In the genomic region with DNA sequence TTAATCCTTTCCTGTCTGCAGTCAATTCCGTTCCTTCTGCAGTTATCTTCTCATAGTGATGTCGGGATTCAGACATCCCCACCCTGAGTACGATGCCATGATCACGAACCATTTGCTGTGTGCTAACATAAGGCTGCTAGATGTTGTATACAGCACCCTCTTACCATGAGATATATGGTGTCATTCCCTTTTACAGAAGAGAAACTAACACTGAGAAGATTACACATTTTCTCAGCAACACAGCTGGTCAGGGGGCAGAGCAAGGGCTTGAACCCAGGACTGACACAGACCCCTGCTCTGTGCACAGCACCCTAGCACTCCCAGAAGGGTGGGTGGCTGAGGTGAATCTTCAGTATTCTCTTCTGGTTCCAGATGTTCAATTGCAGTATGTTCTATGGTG, we compare ENCODE assay signal across 21 cellular contexts. TPM values are rescaled to one million over a fixed set of nuclear protein-coding genes. Genes with fewer than 3 reads are reported as not detected.
DNase-seq lines count a peak whose midpoint lies in the region; ATAC-seq and TF ChIP-seq lines count a peak whose summit lies in the region.
"Had no signal": no experiment of that assay in that cellular context is flagged by ENCODE, and none has a peak within 500 bp of the region (broad histone marks: within the 10 kb centered on the region; RNA-seq: fewer than 3 reads in every experiment).

No MANE protein-coding gene starts in this region.

- no peaks in the 10 kb centered on the region for H3K27me3 ChIP-seq in colonic mucosa
- H3K27me3 ChIP-seq: testis had no signal

- H3K36me3 Mint-ChIP-seq in memory B cell = no peaks in the 10 kb centered on the region
- no peaks in the 10 kb centered on the region for H3K36me3 Mint-ChIP-seq in activated naive CD4-positive, alpha-beta T cell treated with anti-CD3 and anti-CD28 coated beads for 36 hours (ENCODE audit: low read depth)

- no peaks in the 10 kb centered on the region for H3K4me1 ChIP-seq in colonic mucosa
- H3K4me1 ChIP-seq: testis had no signal

- no peaks in the 10 kb centered on the region for H3K27me3 Mint-ChIP-seq in memory B cell
- H3K27me3 Mint-ChIP-seq in activated naive CD4-positive, alpha-beta T cell treated with anti-CD3 and anti-CD28 coated beads for 36 hours (ENCODE audit: low read depth) = no peaks in the 10 kb centered on the region
- H3K27me3 Mint-ChIP-seq: activated CD8-positive, alpha-beta T cell treated with anti-CD3 and anti-CD28 coated beads for 36 hours; activated T-helper 17 cell treated with anti-CD3 and anti-CD28 coated beads, Interleukin-2, amount 50 U/mL, for 72 hours had no signal

- H3K9ac ChIP-seq in colonic mucosa (ENCODE audit: low read depth in 2 of 2, low read length in 2 of 2) = no peak overlapping the region

- H3K9me3 Mint-ChIP-seq in memory B cell = no peaks in the 10 kb centered on the region
- H3K9me3 Mint-ChIP-seq in activated naive CD4-positive, alpha-beta T cell treated with anti-CD3 and anti-CD28 coated beads for 36 hours = no peaks in the 10 kb centered on the region
- H3K9me3 Mint-ChIP-seq: activated CD8-positive, alpha-beta T cell treated with anti-CD3 and anti-CD28 coated beads for 36 hours; activated T-helper 17 cell treated with anti-CD3 and anti-CD28 coated beads, Interleukin-2, amount 50 U/mL, for 72 hours; H9 had no signal

- H3K4me3 Mint-ChIP-seq in memory B cell = no peak overlapping the region
- H3K4me3 Mint-ChIP-seq in activated naive CD4-positive, alpha-beta T cell treated with anti-CD3 and anti-CD28 coated beads for 36 hours = no peak overlapping the region
- H3K4me3 Mint-ChIP-seq: activated CD8-positive, alpha-beta T cell treated with anti-CD3 and anti-CD28 coated beads for 36 hours; activated T-helper 17 cell treated with anti-CD3 and anti-CD28 coated beads, Interleukin-2, amount 50 U/mL, for 72 hours; H9 had no signal

- H3K36me3 ChIP-seq in colonic mucosa = no peaks in the 10 kb centered on the region
- H3K36me3 ChIP-seq: sigmoid colon had no signal

- H3K4me1 Mint-ChIP-seq in memory B cell = peaks cover 41% of the 10 kb centered on the region
- H3K4me1 Mint-ChIP-seq in activated naive CD4-positive, alpha-beta T cell treated with anti-CD3 and anti-CD28 coated beads for 36 hours (ENCODE audit: low read depth) = peaks cover 49% of the 10 kb centered on the region

- no peak overlapping the region for H3K4me3 ChIP-seq in colonic mucosa
- H3K4me3 ChIP-seq: sigmoid colon, testis had no signal

- DNase-seq in memory B cell (ENCODE audit: low spot score in 2 of 2) (no peak), anterior cingulate cortex (lab: John Stamatoyannopoulos, UW) (no peak), colonic mucosa (no peak), omental fat pad (ENCODE audit: low spot score) (no peak)
- DNase-seq in activated naive CD4-positive, alpha-beta T cell treated with anti-CD3 and anti-CD28 coated beads for 36 hours = no peak
- DNase-seq: activated CD8-positive, alpha-beta T cell treated with anti-CD3 and anti-CD28 coated beads for 36 hours; GF-D8; H9; kidney glomerular epithelial cell; NCI-H1092 treated with DMSO at 0.1 percent for 48 hours; NCI-H774; nucleus accumbens; sigmoid colon; T-helper 1 cell; testis had no signal

- peak overlapping the region; percentile 67 for H3K27ac Mint-ChIP-seq in memory B cell
- H3K27ac Mint-ChIP-seq in activated naive CD4-positive, alpha-beta T cell treated with anti-CD3 and anti-CD28 coated beads for 36 hours = no peak overlapping the region
- H3K27ac Mint-ChIP-seq: activated CD8-positive, alpha-beta T cell treated with anti-CD3 and anti-CD28 coated beads for 36 hours; activated T-helper 17 cell treated with anti-CD3 and anti-CD28 coated beads, Interleukin-2, amount 50 U/mL, for 72 hours; H9 had no signal

- CTCF ChIA-PET in activated naive CD4-positive, alpha-beta T cell treated with anti-CD3 and anti-CD28 coated beads for 36 hours (lab: Charles Lee) = interaction anchor here (0.7 to 2.5 kb wide), 4 partner anchors 47 to 166 kb away, joined by 3 to 6 read pairs (median 4); a partner anchor contains a TSS

- no peak for TF ChIP-seq CTCF in colonic mucosa (IDR thresholded peaks at IDR 0.05)
- TF ChIP-seq CTCF in omental fat pad (IDR thresholded peaks at IDR 0.05) = no peak

- ATAC-seq in GM18511 (IDR thresholded peaks at IDR 0.05; ENCODE audit: unreplicated experiment) (peak; percentile 42), GM21360 (IDR thresholded peaks at IDR 0.05; ENCODE audit: unreplicated experiment) (peak; percentile 41), HG03159 (IDR thresholded peaks at IDR 0.05; ENCODE audit: unreplicated experiment) (peak; percentile 40), memory B cell (ENCODE audit: low read depth) (no peak), omental fat pad (ENCODE audit: low FRiP score) (no peak)
- ATAC-seq: activated CD8-positive, alpha-beta T cell treated with anti-CD3 and anti-CD28 coated beads for 36 hours; activated T-helper 17 cell treated with anti-CD3 and anti-CD28 coated beads, Interleukin-2, amount 50 U/mL, for 72 hours had no signal

- intact Hi-C loops in colonic mucosa (cut with DNase I) = no loop called here
- intact Hi-C loops in activated naive CD4-positive, alpha-beta T cell treated with anti-CD3 and anti-CD28 coated beads for 36 hours (cut with micrococcal nuclease) = no loop called here

- H3K9me3 ChIP-seq in colonic mucosa = no peaks in the 10 kb centered on the region
- H3K9me3 ChIP-seq: sigmoid colon, testis had no signal

- H3K27ac ChIP-seq in colonic mucosa = no peak overlapping the region
- H3K27ac ChIP-seq: RWPE1, sigmoid colon, testis, VCaP had no signal

RNA-seq across cellular contexts. Expression of a gene that starts 46.9 kb away (rescaled TPM):
- total RNA-seq in colonic mucosa (100 to 1,000 TPM; 252 to 304 TPM), omental fat pad (100 to 1,000 TPM; 159 to 225 (median 220) TPM)
- 10 to 100 TPM; 85.6 to 96.3 TPM for total RNA-seq in activated naive CD4-positive, alpha-beta T cell treated with anti-CD3 and anti-CD28 coated beads for 36 hours

RNA-seq across cellular contexts. Expression of a gene that starts 49.6 kb away (rescaled TPM):
- total RNA-seq in colonic mucosa (10 to 100 TPM; 11.0 to 12.7 TPM), omental fat pad (100 to 1,000 TPM in 1 of 4 donors, 10 to 100 TPM in 3; 24.4 to 106 (median 75.0) TPM)
- 100 to 1,000 TPM; 141 to 142 TPM for total RNA-seq in activated naive CD4-positive, alpha-beta T cell treated with anti-CD3 and anti-CD28 coated beads for 36 hours

Comparison
In these comparisons a context has a peak if more than half of its experiments do, and no peak if none do; other contexts are left out.
1. ATAC-seq: peak in GM18511 (single experiment), GM21360 (single experiment) and HG03159 (single experiment); none in memory B cell (single experiment) and omental fat pad (single experiment).